Comparison of ENCODE assay signal across 11 cellular contexts in genomic region chr14:105022276-105022670, GRCh38. TPM values are rescaled to one million over a fixed set of nuclear protein-coding genes. Genes with fewer than 3 reads are reported as not detected.
DNase-seq lines count a peak whose midpoint lies in the region; ATAC-seq, FAIRE-seq and TF ChIP-seq lines count a peak whose summit lies in the region.
"Had no signal": no experiment of that assay in that cellular context is flagged by ENCODE, and none has a peak within 500 bp of the region (broad histone marks: within the 10 kb centered on the region; RNA-seq: fewer than 3 reads in every experiment).

No MANE protein-coding gene starts in this region.

- H3F3A ChIP-seq in Loucy (ENCODE audit: low read depth), result no peaks in the 10 kb centered on the region

- no peak for TF ChIP-seq CTCF in Loucy (conservative IDR thresholded peaks at IDR 0.05; ENCODE audit: low read length)
- no peak for TF ChIP-seq CTCF in bronchial epithelial cell (IDR thresholded peaks at IDR 0.05; ENCODE audit: insufficient read depth, low read length, severe bottlenecking)

- peaks cover 53% of the 10 kb centered on the region for H3K79me2 ChIP-seq in Loucy (ENCODE audit: insufficient read depth, low read length)

- H2AFZ ChIP-seq in Loucy (ENCODE audit: low read length), result no peak overlapping the region

- peak overlapping the region; percentile 95 for H3K9ac ChIP-seq in Loucy (ENCODE audit: low read depth, low read length, poor library complexity, severe bottlenecking)

- H3K36me3 Mint-ChIP-seq in CD8-positive, alpha-beta memory T cell, result peaks cover 0 to 15% (median 0%) of the 10 kb centered on the region in 3 donors
- H3K36me3 Mint-ChIP-seq in natural killer cell treated with Interleukin-12 subunit alpha and Interleukin-12 subunit beta and Interleukin-15 and Interleukin-18, amount 100 ng/mL, for 72 hours, result no peaks in the 10 kb centered on the region

- CTCF ChIA-PET in CD8-positive, alpha-beta memory T cell (lab: Charles Lee), result interaction anchor here (0.6 to 1.8 kb wide), 4 partner anchors 11 to 23 kb away, joined by 3 to 8 read pairs (median 4); no protein-coding TSS in a partner anchor

- no peak overlapping the region for H3K27ac ChIP-seq in CD8-positive, alpha-beta memory T cell (ENCODE audit: low read depth, low read length)

- peaks cover 30% of the 10 kb centered on the region for H4K20me1 ChIP-seq in Loucy (ENCODE audit: insufficient read depth, low read length, poor library complexity, severe bottlenecking)

- POLR2A ChIA-PET in CD8-positive, alpha-beta memory T cell (lab: Charles Lee), result interaction anchor here (4.4 kb wide), 1 partner anchor 10 kb away, joined by 18 read pairs; no protein-coding TSS in a partner anchor

- peak overlapping the region; percentile 96 for H3K4me2 ChIP-seq in Loucy (ENCODE audit: low read depth, low read length, poor library complexity, severe bottlenecking)

- no peaks in the 10 kb centered on the region for H3K9me3 Mint-ChIP-seq in CD8-positive, alpha-beta memory T cell
- no peaks in the 10 kb centered on the region for H3K9me3 Mint-ChIP-seq in natural killer cell treated with Interleukin-12 subunit alpha and Interleukin-12 subunit beta and Interleukin-15 and Interleukin-18, amount 100 ng/mL, for 72 hours

- no peaks in the 10 kb centered on the region for H3K27me3 Mint-ChIP-seq in CD8-positive, alpha-beta memory T cell
- H3K27me3 Mint-ChIP-seq in natural killer cell treated with Interleukin-12 subunit alpha and Interleukin-12 subunit beta and Interleukin-15 and Interleukin-18, amount 100 ng/mL, for 72 hours, result no peaks in the 10 kb centered on the region

- no peaks in the 10 kb centered on the region for H3K36me3 ChIP-seq in CD8-positive, alpha-beta memory T cell (ENCODE audit: insufficient read depth, low read length)
- H3K36me3 ChIP-seq in Loucy (ENCODE audit: insufficient read depth, low read length), result no peaks in the 10 kb centered on the region
- no peaks in the 10 kb centered on the region for H3K36me3 ChIP-seq in bronchial epithelial cell (ENCODE audit: control insufficient read depth, insufficient read depth, low read length)
- H3K36me3 ChIP-seq: colonic mucosa had no signal

- no peaks in the 10 kb centered on the region for H3K9me2 ChIP-seq in Loucy (replicated peaks; ENCODE audit: low read depth, low read length)

- FAIRE-seq in bronchial epithelial cell (lab: Jason Lieb, UNC), result no peak

- H3K9me3 ChIP-seq in CD8-positive, alpha-beta memory T cell (ENCODE audit: low read length), result no peaks in the 10 kb centered on the region
- no peaks in the 10 kb centered on the region for H3K9me3 ChIP-seq in Loucy (ENCODE audit: insufficient read depth, low read depth, low read length)
- H3K9me3 ChIP-seq: colonic mucosa had no signal

- H3K4me1 ChIP-seq in CD8-positive, alpha-beta memory T cell (ENCODE audit: insufficient read depth, low read length), result peaks cover 51% of the 10 kb centered on the region
- H3K4me1 ChIP-seq in Loucy (ENCODE audit: insufficient read depth, low read length, poor library complexity, severe bottlenecking), result peaks cover 57% of the 10 kb centered on the region

- H3K27me3 ChIP-seq in CD8-positive, alpha-beta memory T cell (ENCODE audit: insufficient read depth, low read length, poor library complexity, severe bottlenecking), result no peaks in the 10 kb centered on the region
- peaks cover 8% of the 10 kb centered on the region for H3K27me3 ChIP-seq in Loucy (ENCODE audit: insufficient read depth, low read length, poor library complexity, severe bottlenecking)
- H3K27me3 ChIP-seq in bronchial epithelial cell (ENCODE audit: control insufficient read depth, insufficient read depth, low read length), result no peaks in the 10 kb centered on the region
- H3K27me3 ChIP-seq: colonic mucosa had no signal

- peak overlapping the region in 4 of 8 donors; percentile 93 to 95 (median 94) for H3K27ac Mint-ChIP-seq in CD8-positive, alpha-beta memory T cell
- H3K27ac Mint-ChIP-seq in natural killer cell treated with Interleukin-12 subunit alpha and Interleukin-12 subunit beta and Interleukin-15 and Interleukin-18, amount 100 ng/mL, for 72 hours, result peak overlapping the region; percentile 93 to 94

- H3K4me3 ChIP-seq in CD8-positive, alpha-beta memory T cell (ENCODE audit: low read length), result no peak overlapping the region
- H3K4me3 ChIP-seq in Loucy (ENCODE audit: low read length, poor library complexity, severe bottlenecking) (peak overlapping the region; percentile 94), bronchial epithelial cell (ENCODE audit: low read depth, low read length) (peak overlapping the region; percentile 48)

- peaks cover 51 to 75% (median 63%) of the 10 kb centered on the region in 3 donors for H3K4me1 Mint-ChIP-seq in CD8-positive, alpha-beta memory T cell
- H3K4me1 Mint-ChIP-seq in natural killer cell treated with Interleukin-12 subunit alpha and Interleukin-12 subunit beta and Interleukin-15 and Interleukin-18, amount 100 ng/mL, for 72 hours (ENCODE audit: low read depth in 2 of 2), result peaks cover 25 to 48% of the 10 kb centered on the region in 2 donors

- no peak for ATAC-seq in natural killer cell treated with Interleukin-12 subunit alpha and Interleukin-12 subunit beta and Interleukin-15 and Interleukin-18, amount 100 ng/mL, for 72 hours
- ATAC-seq in GM18873 (IDR thresholded peaks at IDR 0.05; ENCODE audit: low FRiP score, unreplicated experiment), result no peak
- no peak for ATAC-seq in HG02588 (IDR thresholded peaks at IDR 0.05; ENCODE audit: unreplicated experiment)

- no peak for DNase-seq in CD8-positive, alpha-beta memory T cell
- no peak for DNase-seq in bronchial epithelial cell (ENCODE audit: low read depth)
- DNase-seq in natural killer cell treated with Interleukin-12 subunit alpha and Interleukin-12 subunit beta and Interleukin-15 and Interleukin-18, amount 100 ng/mL, for 72 hours (ENCODE audit: low spot score), result no peak
- DNase-seq in HuH-7 (ENCODE audit: low spot score), result no peak
- DNase-seq in activated CD8-positive, alpha-beta memory T cell treated with anti-CD3 and anti-CD28 coated beads, Interleukin-2, amount 50 U/mL, for 4 hours, result no peak
- DNase-seq: occipital lobe, SIG-M5 had no signal

- peak overlapping the region in 6 of 7 donors; percentile 86 to 93 (median 88) for H3K4me3 Mint-ChIP-seq in CD8-positive, alpha-beta memory T cell
- peak overlapping the region; percentile 99 for H3K4me3 Mint-ChIP-seq in natural killer cell treated with Interleukin-12 subunit alpha and Interleukin-12 subunit beta and Interleukin-15 and Interleukin-18, amount 100 ng/mL, for 72 hours

RNA-seq across cellular contexts. Expression of gene CDCA4, which starts 1.4 kb away (rescaled TPM):
- total RNA-seq in CD8-positive, alpha-beta memory T cell, result 10 to 100 TPM; 73.0 to 76.7 TPM
- polyA plus RNA-seq in CD8-positive, alpha-beta memory T cell, result 23.8 TPM
- 35.5 and 50.8 TPM in 2 replicates for total RNA-seq in bronchial epithelial cell
- 10 to 100 TPM; 39.9 to 71.5 TPM for total RNA-seq in natural killer cell treated with Interleukin-12 subunit alpha and Interleukin-12 subunit beta and Interleukin-15 and Interleukin-18, amount 100 ng/mL, for 72 hours

RNA-seq across cellular contexts. Expression of gene CLBA1, which starts 36.7 kb away (rescaled TPM):
- 1 to 10 TPM; 3.8 to 3.9 TPM for total RNA-seq in CD8-positive, alpha-beta memory T cell
- 0.32 TPM for polyA plus RNA-seq in CD8-positive, alpha-beta memory T cell
- total RNA-seq in bronchial epithelial cell, result 8.4 and 14.1 TPM in 2 replicates
- total RNA-seq in natural killer cell treated with Interleukin-12 subunit alpha and Interleukin-12 subunit beta and Interleukin-15 and Interleukin-18, amount 100 ng/mL, for 72 hours, result 1 to 10 TPM; 1.2 to 1.5 TPM

RNA-seq across cellular contexts. Expression of gene GPR132, which starts 43.0 kb away (rescaled TPM):
- 10 to 100 TPM; 51.3 to 52.0 TPM for total RNA-seq in CD8-positive, alpha-beta memory T cell
- 34.9 TPM for polyA plus RNA-seq in CD8-positive, alpha-beta memory T cell
- 0.13 TPM in 1 of 2 replicates, not detected in the other for total RNA-seq in bronchial epithelial cell
- total RNA-seq in natural killer cell treated with Interleukin-12 subunit alpha and Interleukin-12 subunit beta and Interleukin-15 and Interleukin-18, amount 100 ng/mL, for 72 hours, result 10 to 100 TPM; 80.9 to 88.3 TPM

RNA-seq across cellular contexts. Expression of gene AHNAK2, which starts 44.1 kb away (rescaled TPM):
- total RNA-seq in CD8-positive, alpha-beta memory T cell, result under 1 TPM in 1 of 2 experiments, not detected in 1; 0.04 TPM
- not detected for polyA plus RNA-seq in CD8-positive, alpha-beta memory T cell
- total RNA-seq in bronchial epithelial cell, result 367 and 620 TPM in 2 replicates
- total RNA-seq in natural killer cell treated with Interleukin-12 subunit alpha and Interleukin-12 subunit beta and Interleukin-15 and Interleukin-18, amount 100 ng/mL, for 72 hours, result not detected

Comparison
In these comparisons a context has a peak if more than half of its experiments do, and no peak if none do; other contexts are left out.
1. RNA of gene GPR132, which starts 43.0 kb away (total RNA-seq): 80.9 to 88.3 TPM in natural killer cell treated with Interleukin-12 subunit alpha and Interleukin-12 subunit beta and Interleukin-15 and Interleukin-18, amount 100 ng/mL, for 72 hours and 51.3 to 52.0 TPM in CD8-positive, alpha-beta memory T cell; 0.13 TPM in bronchial epithelial cell; every median in the first group is over 10 times any median in the second.